Comparison of ENCODE assay signal across 19 cellular contexts in genomic region chr2:59449264-59449663, GRCh38.
DNase-seq lines count a peak whose midpoint lies in the region; ATAC-seq and TF ChIP-seq lines count a peak whose summit lies in the region.
"Had no signal": no experiment of that assay in that cellular context is flagged by ENCODE, and none has a peak within 500 bp of the region (broad histone marks: within the 10 kb centered on the region; RNA-seq: fewer than 3 reads in every experiment).

No MANE protein-coding gene starts in this region.

- CTCF ChIA-PET in MCF 10A (lab: Yijun Ruan, JAX) = interaction anchor here (0.6 to 3.0 kb wide), 31 partner anchors 10 to 1403 kb away, joined by 3 to 22 read pairs (median 4); no protein-coding TSS in a partner anchor

- H3K27ac Mint-ChIP-seq in MCF 10A (ENCODE audit: low read depth, unreplicated experiment) (no peak overlapping the region), immature natural killer cell (no peak overlapping the region)
- H3K27ac Mint-ChIP-seq: activated naive CD8-positive, alpha-beta T cell treated with anti-CD3 and anti-CD28 coated beads, Interleukin-2, amount 50 U/mL, for 24 hours had no signal

- H3K36me3 Mint-ChIP-seq in MCF 10A (ENCODE audit: insufficient read depth, unreplicated experiment) (no peaks in the 10 kb centered on the region), immature natural killer cell (no peaks in the 10 kb centered on the region)

- H3K4me3 Mint-ChIP-seq in MCF 10A (ENCODE audit: unreplicated experiment) (no peak overlapping the region), immature natural killer cell (no peak overlapping the region)
- H3K4me3 Mint-ChIP-seq: activated naive CD8-positive, alpha-beta T cell treated with anti-CD3 and anti-CD28 coated beads, Interleukin-2, amount 50 U/mL, for 24 hours had no signal

- TF ChIP-seq EP300 in esophagus muscularis mucosa (IDR thresholded peaks at IDR 0.05) = no peak

- no peak overlapping the region for H2AFZ ChIP-seq in hepatocyte

- H3K27ac ChIP-seq in breast epithelium (no peak overlapping the region), hepatocyte (no peak overlapping the region), upper lobe of right lung (no peak overlapping the region), esophagus muscularis mucosa (replicated peaks in 1 of 4) (no peak overlapping the region)
- H3K27ac ChIP-seq: esophagus squamous epithelium, HL-60 had no signal

- H3K9me2 ChIP-seq in hepatocyte (replicated peaks; ENCODE audit: insufficient read depth) = no peaks in the 10 kb centered on the region

- POLR2A ChIA-PET in MCF 10A (lab: Yijun Ruan, JAX) = interaction anchor here (1.3 to 1.4 kb wide), 3 partner anchors 12 to 1101 kb away, joined by 4 to 7 read pairs (median 4); no protein-coding TSS in a partner anchor

- H3K4me3 ChIP-seq in breast epithelium (no peak overlapping the region), hepatocyte (no peak overlapping the region), upper lobe of right lung (no peak overlapping the region), esophagus muscularis mucosa (no peak overlapping the region)
- H3K4me3 ChIP-seq: esophagus squamous epithelium had no signal

- H3K27me3 ChIP-seq in breast epithelium (no peaks in the 10 kb centered on the region), hepatocyte (no peaks in the 10 kb centered on the region), upper lobe of right lung (no peaks in the 10 kb centered on the region), esophagus muscularis mucosa (no peaks in the 10 kb centered on the region)
- H3K27me3 ChIP-seq: esophagus squamous epithelium had no signal

- DNase-seq in MCF 10A (ENCODE audit: unreplicated experiment) (peak; percentile 51), breast epithelium (ENCODE audit: low spot score in 2 of 2) (no peak), RKO (ENCODE audit: low spot score) (peak; percentile 3), hepatocyte (ENCODE audit: low spot score) (peak; percentile 20), upper lobe of right lung (no peak), immature natural killer cell (no peak), esophagus muscularis mucosa (ENCODE audit: extremely low spot score) (no peak)
- DNase-seq: activated CD8-positive, alpha-beta memory T cell treated with anti-CD3 and anti-CD28 coated beads, Interleukin-2, amount 50 U/mL, for 4 hours; activated naive CD8-positive, alpha-beta T cell treated with anti-CD3 and anti-CD28 coated beads, Interleukin-2, amount 50 U/mL, for 24 hours; COR-L47; esophagus squamous epithelium; GOT3; MV-4-11; NCI-H345; stimulated activated CD4-positive, alpha-beta T cell treated with anti-CD3 and anti-CD28 coated beads, Interleukin-2, amount 100 ng/mL, for 48 hours; stimulated activated naive CD4-positive, alpha-beta T cell had no signal

- TF ChIP-seq CTCF in MCF 10A (IDR thresholded peaks at IDR 0.05; ENCODE audit: unreplicated experiment) (peak; percentile 25), breast epithelium (IDR thresholded peaks at IDR 0.05) (no peak), hepatocyte (IDR thresholded peaks at IDR 0.05; ENCODE audit: poor library complexity) (peak; percentile 28), upper lobe of right lung (IDR thresholded peaks at IDR 0.05) (no peak), esophagus muscularis mucosa (IDR thresholded peaks at IDR 0.05) (no peak)

- H3K4me1 Mint-ChIP-seq in MCF 10A (ENCODE audit: insufficient read depth, unreplicated experiment) = no peaks in the 10 kb centered on the region
- H3K4me1 Mint-ChIP-seq in immature natural killer cell = no peaks in the 10 kb centered on the region
- H3K4me1 Mint-ChIP-seq: activated naive CD8-positive, alpha-beta T cell treated with anti-CD3 and anti-CD28 coated beads, Interleukin-2, amount 50 U/mL, for 24 hours had no signal

- ATAC-seq in upper lobe of right lung (peak; percentile 82), HG02840 (IDR thresholded peaks at IDR 0.05; ENCODE audit: low FRiP score, unreplicated experiment) (no peak)
- ATAC-seq: activated naive CD8-positive, alpha-beta T cell treated with anti-CD3 and anti-CD28 coated beads, Interleukin-2, amount 50 U/mL, for 24 hours; Right ventricle myocardium inferior had no signal

- H3K27me3 Mint-ChIP-seq in MCF 10A (ENCODE audit: insufficient read depth, unreplicated experiment) (no peaks in the 10 kb centered on the region), immature natural killer cell (ENCODE audit: low read depth in 3 of 3) (peaks cover 0 to 1% (median 0%) of the 10 kb centered on the region in 3 donors)
- H3K27me3 Mint-ChIP-seq: activated naive CD8-positive, alpha-beta T cell treated with anti-CD3 and anti-CD28 coated beads, Interleukin-2, amount 50 U/mL, for 24 hours had no signal

- no peaks in the 10 kb centered on the region for H4K20me1 ChIP-seq in hepatocyte (ENCODE audit: insufficient read depth, poor library complexity, severe bottlenecking)

- H3K36me3 ChIP-seq in breast epithelium = no peaks in the 10 kb centered on the region
- no peaks in the 10 kb centered on the region for H3K36me3 ChIP-seq in hepatocyte (replicated peaks; ENCODE audit: insufficient read depth, low read depth)
- no peaks in the 10 kb centered on the region for H3K36me3 ChIP-seq in upper lobe of right lung
- H3K36me3 ChIP-seq in esophagus muscularis mucosa = no peaks in the 10 kb centered on the region
- H3K36me3 ChIP-seq: esophagus squamous epithelium had no signal

- 86% methylated on average over 1 of the region's 1 CpG for WGBS in hepatocyte (ENCODE audit: low lambda C conversion rate, missing lambda C conversion rate)
- WGBS in esophagus muscularis mucosa = 71% methylated on average over 1 of the region's 1 CpG

- TF ChIP-seq POLR2A in breast epithelium (IDR thresholded peaks at IDR 0.05) (no peak), esophagus muscularis mucosa (IDR thresholded peaks at IDR 0.05; ENCODE audit: low read depth) (no peak)

- no TSS peak for BruUV-seq in MCF 10A (replicated peaks; lab: Mats Ljungman, UMichigan)

- no peaks in the 10 kb centered on the region for H3K79me2 ChIP-seq in hepatocyte

- H3K9me3 Mint-ChIP-seq in MCF 10A (ENCODE audit: unreplicated experiment) (no peaks in the 10 kb centered on the region), immature natural killer cell (peaks cover 0 to 26% (median 2%) of the 10 kb centered on the region in 6 donors)
- H3K9me3 Mint-ChIP-seq: activated naive CD8-positive, alpha-beta T cell treated with anti-CD3 and anti-CD28 coated beads, Interleukin-2, amount 50 U/mL, for 24 hours had no signal

- no peak overlapping the region for H3K4me2 ChIP-seq in hepatocyte

- H3K9me3 ChIP-seq in breast epithelium (no peaks in the 10 kb centered on the region), hepatocyte (ENCODE audit: low read depth) (no peaks in the 10 kb centered on the region), upper lobe of right lung (no peaks in the 10 kb centered on the region), esophagus muscularis mucosa (no peaks in the 10 kb centered on the region)
- H3K9me3 ChIP-seq: esophagus squamous epithelium had no signal

- H3K4me1 ChIP-seq in breast epithelium (no peaks in the 10 kb centered on the region), hepatocyte (ENCODE audit: insufficient read depth) (no peaks in the 10 kb centered on the region), upper lobe of right lung (no peaks in the 10 kb centered on the region), esophagus muscularis mucosa (no peaks in the 10 kb centered on the region)
- H3K4me1 ChIP-seq: esophagus squamous epithelium had no signal

- intact Hi-C loops in MCF 10A (cut with micrococcal nuclease) (loop anchor here (1.0 to 10.0 kb wide), 2 partner anchors 684 to 1101 kb away; no protein-coding TSS in a partner anchor), breast epithelium (cut with DNase I; ENCODE audit: low total_unique reads) (loop anchor here (5.0 kb wide), 1 partner anchor 348 kb away; no protein-coding TSS in a partner anchor), upper lobe of right lung (cut with DNase I) (no loop called here), esophagus muscularis mucosa (cut with DNase I) (no loop called here)

Comparison
In these comparisons a context has a peak if more than half of its experiments do, and no peak if none do; other contexts are left out.
1. DNase-seq: peak in MCF 10A (single experiment), RKO (single experiment) and hepatocyte (single experiment); none in breast epithelium (0 of 2), upper lobe of right lung (single experiment), immature natural killer cell (0 of 3) and esophagus muscularis mucosa (single experiment).
2. CTCF ChIP-seq: peak in MCF 10A (single experiment) and hepatocyte (single experiment); none in breast epithelium (0 of 3), upper lobe of right lung (single experiment) and esophagus muscularis mucosa (0 of 3).
3. intact Hi-C loops: an anchor here in MCF 10A (1.0 to 10.0 kb wide) and breast epithelium (5.0 kb wide); none called in upper lobe of right lung and esophagus muscularis mucosa.